ENCODE assay signal across 17 cellular contexts in genomic region chrX:115337735-115338134, GRCh38. TPM values are rescaled to one million over a fixed set of nuclear protein-coding genes. Genes with fewer than 3 reads are reported as not detected.
A peak's percentile ranks its signal among the peaks of the same experiment; 100 is the strongest.
DNase-seq lines count a peak whose midpoint lies in the region; ATAC-seq and TF ChIP-seq lines count a peak whose summit lies in the region.
"Had no signal": no experiment of that assay in that cellular context is flagged by ENCODE, and none has a peak within 500 bp of the region (broad histone marks: within the 10 kb centered on the region; RNA-seq: fewer than 3 reads in every experiment).

No MANE protein-coding gene starts in this region.

- H3K36me3 ChIP-seq in adipocyte (ENCODE audit: control insufficient read depth, insufficient read depth, low read length, severe bottlenecking) (no peaks in the 10 kb centered on the region), sigmoid colon (no peaks in the 10 kb centered on the region)
- H3K36me3 ChIP-seq: heart right ventricle had no signal

- TF ChIP-seq POLR2A in sigmoid colon (IDR thresholded peaks at IDR 0.05), result no peak

- intact Hi-C loops in sigmoid colon (cut with DNase I), result no loop called here

- WGBS in sigmoid colon, 2 donors, result 74 to 80% methylated on average over 2 of the region's 2 CpGs

- ATAC-seq in esophagus mucosa, result no peak
- ATAC-seq: naive thymus-derived CD8-positive, alpha-beta T cell had no signal

- H3K9me3 ChIP-seq in adipocyte (ENCODE audit: control insufficient read depth, low read length) (no peaks in the 10 kb centered on the region), sigmoid colon (no peaks in the 10 kb centered on the region)
- H3K9me3 ChIP-seq: heart right ventricle had no signal

- TF ChIP-seq CTCF in sigmoid colon (IDR thresholded peaks at IDR 0.05), result no peak

- DNase-seq in EH (ENCODE audit: low read depth) (peak; percentile 56), adipocyte (ENCODE audit: low read depth) (peak; percentile 78), fibroblast of peridontal ligament (ENCODE audit: extremely low read depth) (peak; percentile 92), skeletal muscle cell (ENCODE audit: low read depth) (peak; percentile 80), SIG-M5 (lab: John Stamatoyannopoulos, UW) (no peak), sigmoid colon (no peak)
- DNase-seq: activated CD4-positive, alpha-beta T cell treated with anti-CD3 and anti-CD28 coated beads, Interleukin-2, amount 50 U/mL, for 1 hour; cortex of kidney; DMS153; naive thymus-derived CD8-positive, alpha-beta T cell; NCI-H187 treated with DMSO at 0.1 percent for 48 hours had no signal

- H3K27ac ChIP-seq in sigmoid colon, result peak overlapping the region in 2 of 4 donors; percentile 2 to 14

- H3K4me3 ChIP-seq in adipocyte (ENCODE audit: low read length), result no peak overlapping the region
- no peak overlapping the region for H3K4me3 ChIP-seq in skeletal muscle cell (ENCODE audit: low read depth, low read length)
- no peak overlapping the region for H3K4me3 ChIP-seq in sigmoid colon
- H3K4me3 ChIP-seq: heart right ventricle had no signal

- no peak for TF ChIP-seq EP300 in sigmoid colon (IDR thresholded peaks at IDR 0.05)

- no peak overlapping the region for H3K9ac ChIP-seq in adipocyte (ENCODE audit: low read length)

- peaks cover 15% of the 10 kb centered on the region for H3K4me1 ChIP-seq in adipocyte (ENCODE audit: control insufficient read depth, insufficient read depth, low read length)
- H3K4me1 ChIP-seq in sigmoid colon, result peaks cover 0 to 9% (median 0%) of the 10 kb centered on the region in 4 donors

- H3K27me3 ChIP-seq in adipocyte (replicated peaks; ENCODE audit: control insufficient read depth, insufficient read depth, low read length) (peaks cover 22% of the 10 kb centered on the region), sigmoid colon (no peaks in the 10 kb centered on the region)

RNA-seq across cellular contexts. Expression of gene LUZP4, which starts 48.2 kb away (rescaled TPM):
- total RNA-seq in esophagus mucosa, result not detected
- not detected for total RNA-seq in sigmoid colon
- polyA plus RNA-seq in sigmoid colon, result not detected
- total RNA-seq: heart right ventricle; naive thymus-derived CD8-positive, alpha-beta T cell; temporal lobe had no signal
- polyA plus RNA-seq: CD14-positive monocyte; H1; heart right ventricle; IgD-negative memory B cell; naive thymus-derived CD8-positive, alpha-beta T cell had no signal

Comparison
In these comparisons a context has a peak if more than half of its experiments do, and no peak if none do; other contexts are left out.
1. DNase-seq: peak in EH (single experiment), adipocyte (single experiment), fibroblast of peridontal ligament (single experiment) and skeletal muscle cell (single experiment); none in SIG-M5 (single experiment) and sigmoid colon (single experiment).